In the genomic region with DNA sequence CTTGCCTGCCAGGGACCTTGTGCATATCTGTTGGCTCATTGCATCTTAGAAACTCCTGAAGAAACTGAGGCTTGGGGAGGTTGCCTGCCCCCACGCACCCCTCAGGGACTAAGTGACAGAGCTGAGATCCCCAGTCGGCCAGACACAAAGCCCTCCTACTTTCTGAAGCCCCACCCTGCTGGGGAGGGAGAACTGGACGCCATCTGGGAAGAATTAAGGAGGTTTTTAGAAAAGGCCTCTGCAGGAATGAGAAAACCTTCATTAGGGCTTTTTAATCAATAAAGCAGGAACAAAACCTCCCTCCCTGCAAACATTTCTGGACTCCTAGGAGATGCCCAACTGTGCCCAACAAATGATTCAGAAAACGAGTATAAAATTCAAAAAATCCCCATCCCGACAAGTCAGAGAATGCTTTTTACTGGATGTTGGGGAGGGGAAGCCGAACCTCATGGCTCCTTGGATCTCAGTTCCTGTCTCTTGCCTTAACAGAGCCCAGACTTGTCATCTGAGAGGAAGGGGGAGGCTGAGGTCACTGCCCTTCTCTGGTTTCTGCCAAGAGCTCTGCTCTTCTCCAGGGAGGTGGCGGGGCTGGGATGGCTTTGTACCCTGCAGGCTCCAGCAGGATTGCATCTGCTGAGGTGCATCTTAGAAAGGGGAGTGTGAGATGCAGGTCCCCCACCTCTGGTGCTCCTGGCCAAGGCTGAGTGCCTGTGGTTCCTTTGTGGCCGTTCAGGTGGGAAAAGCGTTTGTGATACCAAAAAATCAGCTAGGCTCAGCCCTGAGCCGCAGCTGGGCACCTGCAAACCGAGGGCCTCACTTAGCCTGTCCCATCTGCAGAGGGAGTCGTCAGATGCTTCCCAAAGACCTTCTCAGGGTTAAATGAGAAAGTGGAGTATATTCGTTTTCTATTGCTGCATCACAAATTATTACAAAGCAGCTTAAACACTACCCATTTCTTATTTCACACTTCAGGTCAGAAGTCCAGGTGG, we compare ENCODE assay signal across 1 cellular context.
TF ChIP-seq lines count a peak whose summit lies in the region.

No MANE protein-coding gene starts in this region.

TF ChIP-seq in IMR-90, 13 proteins besides CTCF, POLR2A, EP300 and RAD21 (continued from another document):
- TF ChIP-seq BHLHE40 (IDR thresholded peaks at IDR 0.05; ENCODE audit: low read depth, low read length) = no peak
- no peak for TF ChIP-seq MAFK (IDR thresholded peaks at IDR 0.05; ENCODE audit: low read depth, low read length)
- TF ChIP-seq RFX5 (IDR thresholded peaks at IDR 0.05; ENCODE audit: low read depth, low read length) = no peak
- TF ChIP-seq CHD1 (IDR thresholded peaks at IDR 0.05; ENCODE audit: low read depth, low read length) = no peak
- TF ChIP-seq NFE2L2 (IDR thresholded peaks at IDR 0.05; ENCODE audit: low read depth, low read length) = no peak
- TF ChIP-seq RCOR1 (IDR thresholded peaks at IDR 0.05; ENCODE audit: insufficient replicate concordance, low read length) = no peak
- TF ChIP-seq MAZ (IDR thresholded peaks at IDR 0.05; ENCODE audit: borderline replicate concordance, low read depth, low read length) = no peak; the same call in 1 of the 2 replicates
- TF ChIP-seq, protein P1, sequence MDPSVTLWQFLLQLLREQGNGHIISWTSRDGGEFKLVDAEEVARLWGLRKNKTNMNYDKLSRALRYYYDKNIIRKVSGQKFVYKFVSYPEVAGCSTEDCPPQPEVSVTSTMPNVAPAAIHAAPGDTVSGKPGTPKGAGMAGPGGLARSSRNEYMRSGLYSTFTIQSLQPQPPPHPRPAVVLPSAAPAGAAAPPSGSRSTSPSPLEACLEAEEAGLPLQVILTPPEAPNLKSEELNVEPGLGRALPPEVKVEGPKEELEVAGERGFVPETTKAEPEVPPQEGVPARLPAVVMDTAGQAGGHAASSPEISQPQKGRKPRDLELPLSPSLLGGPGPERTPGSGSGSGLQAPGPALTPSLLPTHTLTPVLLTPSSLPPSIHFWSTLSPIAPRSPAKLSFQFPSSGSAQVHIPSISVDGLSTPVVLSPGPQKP (IDR thresholded peaks at IDR 0.05; ENCODE audit: borderline replicate concordance, low read depth, low read length) = no peak
- TF ChIP-seq, protein P2, sequence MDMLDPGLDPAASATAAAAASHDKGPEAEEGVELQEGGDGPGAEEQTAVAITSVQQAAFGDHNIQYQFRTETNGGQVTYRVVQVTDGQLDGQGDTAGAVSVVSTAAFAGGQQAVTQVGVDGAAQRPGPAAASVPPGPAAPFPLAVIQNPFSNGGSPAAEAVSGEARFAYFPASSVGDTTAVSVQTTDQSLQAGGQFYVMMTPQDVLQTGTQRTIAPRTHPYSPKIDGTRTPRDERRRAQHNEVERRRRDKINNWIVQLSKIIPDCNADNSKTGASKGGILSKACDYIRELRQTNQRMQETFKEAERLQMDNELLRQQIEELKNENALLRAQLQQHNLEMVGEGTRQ (IDR thresholded peaks at IDR 0.05; ENCODE audit: low read depth, low read length) = no peak
- no peak for TF ChIP-seq FOS (IDR thresholded peaks at IDR 0.05; ENCODE audit: low read depth, low read length)
- no peak for TF ChIP-seq CEBPB (IDR thresholded peaks at IDR 0.05; ENCODE audit: low read depth, low read length)
- TF ChIP-seq MXI1 (IDR thresholded peaks at IDR 0.05; ENCODE audit: borderline replicate concordance, low read depth, low read length) = no peak
